ENCODE assay signal across 8 cellular contexts in the genomic region with DNA sequence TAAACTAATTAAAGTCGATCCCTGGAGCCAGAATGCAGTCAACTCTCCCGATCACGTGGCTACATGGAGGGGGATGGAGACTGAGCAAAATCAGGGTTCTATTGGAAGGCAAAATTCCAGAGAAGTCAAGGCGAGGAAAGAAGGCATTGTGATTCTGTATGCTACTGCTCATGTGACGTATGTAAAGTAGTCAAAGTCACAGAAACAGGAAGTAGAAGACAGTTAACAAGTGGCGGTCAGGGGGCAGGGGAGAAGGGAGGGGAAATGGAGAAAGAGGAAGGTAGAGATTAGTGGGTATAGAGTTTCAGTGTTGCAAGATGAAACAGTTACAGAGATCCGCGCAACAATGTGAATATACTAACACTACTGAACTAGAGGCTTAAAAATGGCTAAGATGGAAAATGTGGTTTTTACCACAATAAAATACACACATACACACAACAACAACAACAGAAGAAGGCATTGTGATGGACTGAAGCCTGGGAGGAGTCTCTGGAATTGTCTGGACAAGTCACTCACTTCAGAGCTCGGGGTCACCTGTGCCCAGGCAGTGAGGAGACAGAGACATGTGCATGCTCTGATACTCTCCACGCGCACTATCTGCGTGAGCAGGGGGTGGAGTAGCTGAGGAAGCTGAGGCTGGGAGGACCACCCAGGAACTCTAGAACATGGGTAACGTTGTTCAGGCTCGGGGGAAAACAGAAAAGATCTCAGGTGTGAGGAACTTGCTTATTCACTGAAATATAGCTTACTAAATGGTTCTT.
DNase-seq lines count a peak whose midpoint lies in the region; ATAC-seq lines count a peak whose summit lies in the region.

No MANE protein-coding gene starts in this region.

- no peaks in the 10 kb centered on the region for H3K36me3 Mint-ChIP-seq in T-helper 17 cell (ENCODE audit: low read depth)

- peak; percentile 88 for ATAC-seq in HG03097 (IDR thresholded peaks at IDR 0.05; ENCODE audit: low FRiP score, unreplicated experiment)
- ATAC-seq in T-helper 17 cell, result peak; percentile 82

- H3K27me3 Mint-ChIP-seq in T-helper 17 cell, result no peaks in the 10 kb centered on the region

- DNase-seq in CD1c-positive myeloid dendritic cell (ENCODE audit: extremely low spot score) (peak; percentile 90), GM19238 (ENCODE audit: insufficient read length, low spot score) (peak; percentile 33), T-helper 17 cell (no peak), medulla oblongata (ENCODE audit: extremely low spot score) (peak; percentile 84), NCI-H2171 (lab: John Stamatoyannopoulos, UW) (no peak), D341Med (ENCODE audit: low spot score) (no peak), NCI-H2227 (lab: John Stamatoyannopoulos, UW; ENCODE audit: unreplicated experiment) (no peak)

- H3K9me3 ChIP-seq in T-helper 17 cell (ENCODE audit: control insufficient read depth, low read length, poor library complexity, severe bottlenecking), result no peaks in the 10 kb centered on the region

- H3K27ac Mint-ChIP-seq in T-helper 17 cell, result peak overlapping the region; percentile 30

- H3K4me1 Mint-ChIP-seq in T-helper 17 cell, result peaks cover 13% of the 10 kb centered on the region

- H3K4me3 Mint-ChIP-seq in T-helper 17 cell, result peak overlapping the region; percentile 62

Comparison
In these comparisons a context has a peak if more than half of its experiments do, and no peak if none do; other contexts are left out.
1. DNase-seq: peak in CD1c-positive myeloid dendritic cell (single experiment), GM19238 (single experiment) and medulla oblongata (single experiment); none in T-helper 17 cell (0 of 3), NCI-H2171 (single experiment), D341Med (single experiment) and NCI-H2227 (single experiment).